Comparison of ENCODE assay signal across 1 cellular context in the genomic region with DNA sequence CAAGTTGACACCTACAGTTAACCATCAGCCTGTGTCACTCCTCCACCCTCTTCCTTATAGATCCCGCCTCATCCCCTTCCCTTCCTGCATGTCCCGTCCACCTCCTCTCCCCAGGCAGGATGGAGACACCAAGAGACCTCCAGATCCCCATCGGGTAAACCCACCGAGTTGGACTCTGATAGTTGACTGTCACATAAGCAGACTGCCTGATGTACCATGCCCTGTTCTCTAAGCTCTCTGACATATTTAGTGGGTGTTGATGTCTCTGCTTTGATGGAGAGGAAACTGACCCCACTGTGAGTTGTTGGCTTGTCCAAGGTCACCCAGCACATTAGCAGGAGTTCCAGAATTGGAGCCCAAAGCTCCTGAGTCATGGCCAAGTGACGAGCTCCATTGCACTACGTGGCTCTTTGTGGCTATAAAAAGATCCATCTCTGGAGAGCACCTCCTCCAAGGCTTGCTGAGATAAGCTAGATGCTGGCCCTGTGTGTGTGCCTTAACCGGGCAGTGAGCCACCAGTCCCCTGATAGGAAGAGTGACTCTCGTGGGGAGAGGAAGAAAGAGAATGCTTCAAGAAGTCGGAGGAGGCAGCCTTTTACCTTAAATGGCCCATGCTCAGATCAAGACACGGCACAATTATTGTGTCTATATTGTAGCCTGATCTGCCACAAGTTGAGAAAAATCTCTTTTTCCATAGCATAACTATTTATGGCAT.
TF ChIP-seq lines count a peak whose summit lies in the region.

No MANE protein-coding gene starts in this region.

TF ChIP-seq in K562, 482 proteins besides CTCF, POLR2A, EP300 and RAD21 (continued from another document):
- TF ChIP-seq, protein P1, sequence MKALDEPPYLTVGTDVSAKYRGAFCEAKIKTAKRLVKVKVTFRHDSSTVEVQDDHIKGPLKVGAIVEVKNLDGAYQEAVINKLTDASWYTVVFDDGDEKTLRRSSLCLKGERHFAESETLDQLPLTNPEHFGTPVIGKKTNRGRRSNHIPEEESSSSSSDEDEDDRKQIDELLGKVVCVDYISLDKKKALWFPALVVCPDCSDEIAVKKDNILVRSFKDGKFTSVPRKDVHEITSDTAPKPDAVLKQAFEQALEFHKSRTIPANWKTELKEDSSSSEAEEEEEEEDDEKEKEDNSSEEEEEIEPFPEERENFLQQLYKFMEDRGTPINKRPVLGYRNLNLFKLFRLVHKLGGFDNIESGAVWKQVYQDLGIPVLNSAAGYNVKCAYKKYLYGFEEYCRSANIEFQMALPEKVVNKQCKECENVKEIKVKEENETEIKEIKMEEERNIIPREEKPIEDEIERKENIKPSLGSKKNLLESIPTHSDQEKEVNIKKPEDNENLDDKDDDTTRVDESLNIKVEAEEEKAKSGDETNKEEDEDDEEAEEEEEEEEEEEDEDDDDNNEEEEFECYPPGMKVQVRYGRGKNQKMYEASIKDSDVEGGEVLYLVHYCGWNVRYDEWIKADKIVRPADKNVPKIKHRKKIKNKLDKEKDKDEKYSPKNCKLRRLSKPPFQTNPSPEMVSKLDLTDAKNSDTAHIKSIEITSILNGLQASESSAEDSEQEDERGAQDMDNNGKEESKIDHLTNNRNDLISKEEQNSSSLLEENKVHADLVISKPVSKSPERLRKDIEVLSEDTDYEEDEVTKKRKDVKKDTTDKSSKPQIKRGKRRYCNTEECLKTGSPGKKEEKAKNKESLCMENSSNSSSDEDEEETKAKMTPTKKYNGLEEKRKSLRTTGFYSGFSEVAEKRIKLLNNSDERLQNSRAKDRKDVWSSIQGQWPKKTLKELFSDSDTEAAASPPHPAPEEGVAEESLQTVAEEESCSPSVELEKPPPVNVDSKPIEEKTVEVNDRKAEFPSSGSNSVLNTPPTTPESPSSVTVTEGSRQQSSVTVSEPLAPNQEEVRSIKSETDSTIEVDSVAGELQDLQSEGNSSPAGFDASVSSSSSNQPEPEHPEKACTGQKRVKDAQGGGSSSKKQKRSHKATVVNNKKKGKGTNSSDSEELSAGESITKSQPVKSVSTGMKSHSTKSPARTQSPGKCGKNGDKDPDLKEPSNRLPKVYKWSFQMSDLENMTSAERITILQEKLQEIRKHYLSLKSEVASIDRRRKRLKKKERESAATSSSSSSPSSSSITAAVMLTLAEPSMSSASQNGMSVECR (CRISPR knock-in tag; IDR thresholded peaks at IDR 0.05): no peak
- TF ChIP-seq ZNF3 (CRISPR knock-in tag; IDR thresholded peaks at IDR 0.05) (no peak), ZNF431 (CRISPR knock-in tag; IDR thresholded peaks at IDR 0.05) (no peak; the same call in 1 of the 2 replicates), ZSCAN32 (CRISPR knock-in tag; IDR thresholded peaks at IDR 0.05) (no peak), NR2C2 (CRISPR knock-in tag; IDR thresholded peaks at IDR 0.05) (no peak), NR2C2 (tag; IDR thresholded peaks at IDR 0.05) (peak; percentile 87; the same call in 1 of the 2 replicates), KAT2B (IDR thresholded peaks at IDR 0.05; ENCODE audit: low read depth, low read length) (no peak), BRD9 (IDR thresholded peaks at IDR 0.05; ENCODE audit: low read depth, partially characterized antibody) (no peak), HEY1 (CRISPR knock-in tag; IDR thresholded peaks at IDR 0.05; ENCODE audit: borderline replicate concordance) (no peak), ZNF165 (CRISPR knock-in tag; IDR thresholded peaks at IDR 0.05; ENCODE audit: borderline replicate concordance) (no peak), GTF2F1 (IDR thresholded peaks at IDR 0.05; ENCODE audit: low read depth, low read length) (no peak), ZNF644 (tag; IDR thresholded peaks at IDR 0.05; ENCODE audit: low read depth) (peak; percentile 57; the same call in 1 of the 2 replicates), ZNF766 (CRISPR knock-in tag; conservative IDR thresholded peaks at IDR 0.05) (peak; percentile 94), ZNF551 (CRISPR knock-in tag; IDR thresholded peaks at IDR 0.05) (no peak), NUFIP1 (IDR thresholded peaks at IDR 0.05; ENCODE audit: partially characterized antibody) (no peak), SRSF7 (optimal IDR thresholded peaks at IDR 0.05; ENCODE audit: low read depth, low read length) (no peak), TARDBP (IDR thresholded peaks at IDR 0.05) (no peak), CLOCK (CRISPR knock-in tag; IDR thresholded peaks at IDR 0.05; ENCODE audit: borderline replicate concordance) (no peak), NR2C1 (IDR thresholded peaks at IDR 0.05) (no peak), NR2C1 (tag; IDR thresholded peaks at IDR 0.05) (peak; percentile 80), MAZ (CRISPR knock-in tag; conservative IDR thresholded peaks at IDR 0.05 in 1 of 2, IDR thresholded peaks at IDR 0.05 in 1 of 2) (peak; percentile 5 to 53; a peak in 1 of 4 replicates), RBM22 (IDR thresholded peaks at IDR 0.05; ENCODE audit: low read depth, low read length, poor library complexity, severe bottlenecking) (no peak), ZNF75A (CRISPR knock-in tag; IDR thresholded peaks at IDR 0.05) (no peak), RBM14 (IDR thresholded peaks at IDR 0.05; ENCODE audit: borderline replicate concordance, insufficient read depth, low read depth, low read length) (no peak), ESRRA (IDR thresholded peaks at IDR 0.05; ENCODE audit: borderline replicate concordance, low read depth) (peak; percentile 97), CBX1 (IDR thresholded peaks at IDR 0.05; ENCODE audit: low read depth) (peak; percentile 17; the same call in 1 of the 2 replicates), CAMTA2 (CRISPR knock-in tag; conservative IDR thresholded peaks at IDR 0.05) (no peak), EGR1 (conservative IDR thresholded peaks at IDR 0.05) (0 out of 2 replicates have a peak, but pooled peaks have one; percentile 14), ELF1 (tag; IDR thresholded peaks at IDR 0.05) (no peak), BACH1 (tag; IDR thresholded peaks at IDR 0.05) (peak; percentile 89), STAT6 (CRISPR knock-in tag; IDR thresholded peaks at IDR 0.05) (no peak), GABPB1 (CRISPR knock-in tag; IDR thresholded peaks at IDR 0.05) (0 out of 2 replicates have a peak, but pooled peaks have one; percentile 43), HOXB6 (CRISPR knock-in tag; IDR thresholded peaks at IDR 0.05; ENCODE audit: borderline replicate concordance) (no peak), MEF2D (tag; conservative IDR thresholded peaks at IDR 0.05; ENCODE audit: low read depth) (peak; percentile 99), NFE2 (IDR thresholded peaks at IDR 0.05; ENCODE audit: low read depth) (peak; percentile 95), SMARCC2 (IDR thresholded peaks at IDR 0.05; ENCODE audit: low read depth) (peak; percentile 76; the same call in 1 of the 2 replicates), PHTF2 (CRISPR knock-in tag; IDR thresholded peaks at IDR 0.05) (no peak), CEBPG (CRISPR knock-in tag; IDR thresholded peaks at IDR 0.05) (no peak), CEBPG (tag; conservative IDR thresholded peaks at IDR 0.05 in 1 of 2, IDR thresholded peaks at IDR 0.05 in 1 of 2) (no peak), NCOA2 (IDR thresholded peaks at IDR 0.05; ENCODE audit: partially characterized antibody in 2 of 2) (no peak), RCOR1 (IDR thresholded peaks at IDR 0.05; ENCODE audit: borderline replicate concordance in 1 of 2, low read depth in 2 of 2, low read length in 2 of 2) (peak in 1 of 2 experiments; percentile 94; a peak in 2 of 4 replicates)
- TF ChIP-seq, protein P2, sequence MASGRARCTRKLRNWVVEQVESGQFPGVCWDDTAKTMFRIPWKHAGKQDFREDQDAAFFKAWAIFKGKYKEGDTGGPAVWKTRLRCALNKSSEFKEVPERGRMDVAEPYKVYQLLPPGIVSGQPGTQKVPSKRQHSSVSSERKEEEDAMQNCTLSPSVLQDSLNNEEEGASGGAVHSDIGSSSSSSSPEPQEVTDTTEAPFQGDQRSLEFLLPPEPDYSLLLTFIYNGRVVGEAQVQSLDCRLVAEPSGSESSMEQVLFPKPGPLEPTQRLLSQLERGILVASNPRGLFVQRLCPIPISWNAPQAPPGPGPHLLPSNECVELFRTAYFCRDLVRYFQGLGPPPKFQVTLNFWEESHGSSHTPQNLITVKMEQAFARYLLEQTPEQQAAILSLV (tag; IDR thresholded peaks at IDR 0.05): peak; percentile 54; the same call in 1 of the 2 replicates
- TF ChIP-seq, protein P3, sequence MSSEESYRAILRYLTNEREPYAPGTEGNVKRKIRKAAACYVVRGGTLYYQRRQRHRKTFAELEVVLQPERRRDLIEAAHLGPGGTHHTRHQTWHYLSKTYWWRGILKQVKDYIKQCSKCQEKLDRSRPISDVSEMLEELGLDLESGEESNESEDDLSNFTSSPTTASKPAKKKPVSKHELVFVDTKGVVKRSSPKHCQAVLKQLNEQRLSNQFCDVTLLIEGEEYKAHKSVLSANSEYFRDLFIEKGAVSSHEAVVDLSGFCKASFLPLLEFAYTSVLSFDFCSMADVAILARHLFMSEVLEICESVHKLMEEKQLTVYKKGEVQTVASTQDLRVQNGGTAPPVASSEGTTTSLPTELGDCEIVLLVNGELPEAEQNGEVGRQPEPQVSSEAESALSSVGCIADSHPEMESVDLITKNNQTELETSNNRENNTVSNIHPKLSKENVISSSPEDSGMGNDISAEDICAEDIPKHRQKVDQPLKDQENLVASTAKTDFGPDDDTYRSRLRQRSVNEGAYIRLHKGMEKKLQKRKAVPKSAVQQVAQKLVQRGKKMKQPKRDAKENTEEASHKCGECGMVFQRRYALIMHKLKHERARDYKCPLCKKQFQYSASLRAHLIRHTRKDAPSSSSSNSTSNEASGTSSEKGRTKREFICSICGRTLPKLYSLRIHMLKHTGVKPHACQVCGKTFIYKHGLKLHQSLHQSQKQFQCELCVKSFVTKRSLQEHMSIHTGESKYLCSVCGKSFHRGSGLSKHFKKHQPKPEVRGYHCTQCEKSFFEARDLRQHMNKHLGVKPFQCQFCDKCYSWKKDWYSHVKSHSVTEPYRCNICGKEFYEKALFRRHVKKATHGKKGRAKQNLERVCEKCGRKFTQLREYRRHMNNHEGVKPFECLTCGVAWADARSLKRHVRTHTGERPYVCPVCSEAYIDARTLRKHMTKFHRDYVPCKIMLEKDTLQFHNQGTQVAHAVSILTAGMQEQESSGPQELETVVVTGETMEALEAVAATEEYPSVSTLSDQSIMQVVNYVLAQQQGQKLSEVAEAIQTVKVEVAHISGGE (CRISPR knock-in tag; IDR thresholded peaks at IDR 0.05): peak in 1 of 3 experiments; percentile 76; a peak in 2 of 6 replicates
